ENCODE assay signal across 2 cellular contexts in genomic region chr17:5182597-5183409, GRCh38.
TF ChIP-seq lines count a peak whose summit lies in the region.

No MANE protein-coding gene starts in this region.

TF ChIP-seq in liver, 16 proteins besides CTCF, POLR2A, EP300 and RAD21:
- TF ChIP-seq FOXA1 (IDR thresholded peaks at IDR 0.05) = no peak
- TF ChIP-seq, protein P1, sequence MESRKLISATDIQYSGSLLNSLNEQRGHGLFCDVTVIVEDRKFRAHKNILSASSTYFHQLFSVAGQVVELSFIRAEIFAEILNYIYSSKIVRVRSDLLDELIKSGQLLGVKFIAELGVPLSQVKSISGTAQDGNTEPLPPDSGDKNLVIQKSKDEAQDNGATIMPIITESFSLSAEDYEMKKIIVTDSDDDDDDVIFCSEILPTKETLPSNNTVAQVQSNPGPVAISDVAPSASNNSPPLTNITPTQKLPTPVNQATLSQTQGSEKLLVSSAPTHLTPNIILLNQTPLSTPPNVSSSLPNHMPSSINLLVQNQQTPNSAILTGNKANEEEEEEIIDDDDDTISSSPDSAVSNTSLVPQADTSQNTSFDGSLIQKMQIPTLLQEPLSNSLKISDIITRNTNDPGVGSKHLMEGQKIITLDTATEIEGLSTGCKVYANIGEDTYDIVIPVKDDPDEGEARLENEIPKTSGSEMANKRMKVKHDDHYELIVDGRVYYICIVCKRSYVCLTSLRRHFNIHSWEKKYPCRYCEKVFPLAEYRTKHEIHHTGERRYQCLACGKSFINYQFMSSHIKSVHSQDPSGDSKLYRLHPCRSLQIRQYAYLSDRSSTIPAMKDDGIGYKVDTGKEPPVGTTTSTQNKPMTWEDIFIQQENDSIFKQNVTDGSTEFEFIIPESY (IDR thresholded peaks at IDR 0.05) = no peak
- TF ChIP-seq SP1 (IDR thresholded peaks at IDR 0.05) = no peak
- TF ChIP-seq GABPA (IDR thresholded peaks at IDR 0.05 in 1 of 2, conservative IDR thresholded peaks at IDR 0.05 in 1 of 2) = no peak
- TF ChIP-seq HNF4G (IDR thresholded peaks at IDR 0.05) = no peak
- no peak for TF ChIP-seq TAF1 (conservative IDR thresholded peaks at IDR 0.05)
- TF ChIP-seq YY1 (IDR thresholded peaks at IDR 0.05) = no peak
- TF ChIP-seq HNF4A (conservative IDR thresholded peaks at IDR 0.05) = no peak
- TF ChIP-seq, protein P2, sequence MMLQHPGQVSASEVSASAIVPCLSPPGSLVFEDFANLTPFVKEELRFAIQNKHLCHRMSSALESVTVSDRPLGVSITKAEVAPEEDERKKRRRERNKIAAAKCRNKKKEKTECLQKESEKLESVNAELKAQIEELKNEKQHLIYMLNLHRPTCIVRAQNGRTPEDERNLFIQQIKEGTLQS (IDR thresholded peaks at IDR 0.05) = no peak
- no peak for TF ChIP-seq NR2F2 (IDR thresholded peaks at IDR 0.05)
- TF ChIP-seq JUND (IDR thresholded peaks at IDR 0.05) = no peak
- TF ChIP-seq FOXA2 (IDR thresholded peaks at IDR 0.05) = no peak
- TF ChIP-seq RXRA (IDR thresholded peaks at IDR 0.05) = no peak

TF ChIP-seq in HepG2, 621 proteins besides CTCF, POLR2A, EP300 and RAD21:
- TF ChIP-seq ZNF552 (CRISPR knock-in tag; IDR thresholded peaks at IDR 0.05; ENCODE audit: borderline replicate concordance) (no peak), ZNF580 (CRISPR knock-in tag; IDR thresholded peaks at IDR 0.05; ENCODE audit: borderline replicate concordance, low read depth) (no peak), RNF2 (conservative IDR thresholded peaks at IDR 0.05; ENCODE audit: low read depth) (no peak), RBFOX2 (IDR thresholded peaks at IDR 0.05; ENCODE audit: low read depth, low read length) (no peak), MTA3 (CRISPR knock-in tag; IDR thresholded peaks at IDR 0.05) (no peak)
